16 cellular contexts compared by ENCODE assay signal in the genomic region with DNA sequence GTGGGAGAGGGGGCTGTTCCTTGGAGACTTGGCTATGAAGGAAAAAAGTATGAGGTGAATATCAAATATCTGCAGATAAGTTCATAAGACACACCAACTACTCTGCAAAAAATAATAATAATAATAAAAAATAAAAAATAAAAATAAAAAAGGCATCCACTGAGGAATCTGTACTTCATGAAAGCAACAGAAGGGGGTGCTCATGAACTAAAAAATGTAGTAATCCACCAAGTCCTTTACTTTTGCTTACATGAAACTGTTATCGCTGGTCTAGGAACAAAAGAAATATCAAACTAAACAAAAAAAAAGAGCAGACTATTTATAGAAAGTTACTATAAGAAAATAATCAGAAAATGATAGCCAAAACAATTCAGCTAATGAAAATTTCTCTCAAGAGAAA.
"Had no signal": no experiment of that assay in that cellular context is flagged by ENCODE, and none has a peak within 500 bp of the region (broad histone marks: within the 10 kb centered on the region; RNA-seq: fewer than 3 reads in every experiment).

No MANE protein-coding gene starts in this region.

- H2AFZ ChIP-seq: hepatocyte had no signal

- H3K4me3 ChIP-seq: breast epithelium, gastroesophageal sphincter, hepatocyte, ovary had no signal

- ATAC-seq: gastroesophageal sphincter, left ventricle myocardium superior had no signal

- DNase-seq: activated CD4-positive, alpha-beta memory T cell treated with anti-CD3 and anti-CD28 coated beads, Interleukin-2, amount 10 ng/mL, durations not matched to agents 7 days and 5 days; activated gamma-delta T cell; activated naive CD8-positive, alpha-beta T cell treated with anti-CD3 and anti-CD28 coated beads, Interleukin-2, amount 10 ng/mL, durations not matched to agents 7 days and 5 days; activated T-cell treated with anti-CD3 and anti-CD28 coated beads, Interleukin-2, amount 50 U/mL, for 48 hours; anterior cingulate cortex; kidney; left ventricle myocardium superior; mesenchymal stem cell; ovary; stimulated activated CD4-positive, alpha-beta T cell treated with anti-CD3 and anti-CD28 coated beads, Interleukin-4, amount 100 ng/mL, for 1 hour; stimulated activated CD8-positive, alpha-beta memory T cell treated with anti-CD3 and anti-CD28 coated beads, Interleukin-4, amount 100 ng/mL, for 48 hours; T-helper 9 cell had no signal

- H3K4me2 ChIP-seq: hepatocyte had no signal

- H3K27me3 ChIP-seq: breast epithelium, gastroesophageal sphincter, hepatocyte, ovary had no signal

- H3K36me3 Mint-ChIP-seq: activated naive CD8-positive, alpha-beta T cell treated with anti-CD3 and anti-CD28 coated beads, Interleukin-2, amount 10 ng/mL, durations not matched to agents 7 days and 5 days had no signal

- H3K4me1 Mint-ChIP-seq: activated CD4-positive, alpha-beta memory T cell treated with anti-CD3 and anti-CD28 coated beads, Interleukin-2, amount 10 ng/mL, durations not matched to agents 7 days and 5 days; activated naive CD8-positive, alpha-beta T cell treated with anti-CD3 and anti-CD28 coated beads, Interleukin-2, amount 10 ng/mL, durations not matched to agents 7 days and 5 days had no signal

- H3K4me1 ChIP-seq: breast epithelium, gastroesophageal sphincter had no signal

- H3K9me3 Mint-ChIP-seq: activated CD4-positive, alpha-beta memory T cell treated with anti-CD3 and anti-CD28 coated beads, Interleukin-2, amount 10 ng/mL, durations not matched to agents 7 days and 5 days; activated naive CD8-positive, alpha-beta T cell treated with anti-CD3 and anti-CD28 coated beads, Interleukin-2, amount 10 ng/mL, durations not matched to agents 7 days and 5 days had no signal

- H3K36me3 ChIP-seq: breast epithelium, gastroesophageal sphincter, ovary had no signal

- H3K4me3 Mint-ChIP-seq: activated CD4-positive, alpha-beta memory T cell treated with anti-CD3 and anti-CD28 coated beads, Interleukin-2, amount 10 ng/mL, durations not matched to agents 7 days and 5 days; activated naive CD8-positive, alpha-beta T cell treated with anti-CD3 and anti-CD28 coated beads, Interleukin-2, amount 10 ng/mL, durations not matched to agents 7 days and 5 days; stimulated activated naive CD8-positive, alpha-beta T cell treated with anti-CD3 and anti-CD28 coated beads, Interleukin-15, Interleukin-2, amounts not matched to agents 100 ng/mL and 50 ng/mL, for 24 hours had no signal

- H3K27ac ChIP-seq: breast epithelium, gastroesophageal sphincter, hepatocyte, ovary had no signal

- H3K27ac Mint-ChIP-seq: activated CD4-positive, alpha-beta memory T cell treated with anti-CD3 and anti-CD28 coated beads, Interleukin-2, amount 10 ng/mL, durations not matched to agents 7 days and 5 days; activated naive CD8-positive, alpha-beta T cell treated with anti-CD3 and anti-CD28 coated beads, Interleukin-2, amount 10 ng/mL, durations not matched to agents 7 days and 5 days; stimulated activated naive CD8-positive, alpha-beta T cell treated with anti-CD3 and anti-CD28 coated beads, Interleukin-15, Interleukin-2, amounts not matched to agents 100 ng/mL and 50 ng/mL, for 24 hours had no signal

- H3K9me3 ChIP-seq: breast epithelium, gastroesophageal sphincter, ovary had no signal

- H3K27me3 Mint-ChIP-seq: activated CD4-positive, alpha-beta memory T cell treated with anti-CD3 and anti-CD28 coated beads, Interleukin-2, amount 10 ng/mL, durations not matched to agents 7 days and 5 days; activated naive CD8-positive, alpha-beta T cell treated with anti-CD3 and anti-CD28 coated beads, Interleukin-2, amount 10 ng/mL, durations not matched to agents 7 days and 5 days; stimulated activated naive CD8-positive, alpha-beta T cell treated with anti-CD3 and anti-CD28 coated beads, Interleukin-15, Interleukin-2, amounts not matched to agents 100 ng/mL and 50 ng/mL, for 24 hours had no signal

- H3K79me2 ChIP-seq: hepatocyte had no signal
